1 cellular context compared by ENCODE assay signal in the genomic region with DNA sequence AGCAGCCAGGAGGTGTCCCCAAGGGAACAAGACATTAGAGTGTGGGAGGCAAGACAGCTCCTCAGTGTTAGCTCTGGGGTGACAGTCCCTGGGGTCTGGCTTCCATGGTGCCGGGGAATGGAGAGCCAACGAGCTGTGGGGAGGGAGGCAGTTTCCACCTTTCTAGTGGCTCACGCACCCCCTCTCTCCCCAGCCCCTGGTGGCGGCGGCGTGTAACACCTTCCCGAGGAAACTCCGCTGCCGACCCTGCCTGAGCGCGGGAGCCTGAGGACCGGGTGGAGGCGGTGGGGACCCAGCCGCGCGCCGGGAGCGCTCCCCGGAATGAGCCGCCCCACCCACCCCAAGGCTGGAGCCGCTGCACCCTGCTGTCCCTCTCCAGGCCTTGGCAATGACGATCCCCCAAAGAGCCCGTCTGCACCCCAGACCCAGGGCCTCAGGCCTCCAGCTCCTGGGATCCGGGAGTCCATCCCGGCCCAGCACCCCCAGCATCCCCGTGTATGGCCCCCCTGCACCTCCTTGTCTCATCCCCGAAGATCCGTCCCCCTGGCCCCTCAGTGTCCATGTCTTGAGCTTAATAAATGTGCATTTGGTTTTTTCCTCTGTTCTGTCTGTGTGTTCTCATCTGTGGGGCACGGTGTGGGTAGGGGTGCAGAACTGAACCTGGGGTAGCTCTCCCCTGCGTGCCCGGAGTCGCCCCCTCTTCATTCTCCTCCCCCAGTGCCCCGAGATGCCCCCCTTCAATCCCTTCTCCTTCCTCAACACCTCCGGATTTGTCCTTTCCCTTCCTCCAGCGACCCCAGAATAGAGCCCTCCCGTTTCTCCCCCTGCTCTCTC.
TF ChIP-seq lines count a peak whose summit lies in the region.

No MANE protein-coding gene starts in this region.

TF ChIP-seq in K562, 482 proteins besides CTCF, POLR2A, EP300 and RAD21 (continues in another document):
- no peak for TF ChIP-seq TEAD4 (IDR thresholded peaks at IDR 0.05; ENCODE audit: low read length)
- TF ChIP-seq TEAD4 (CRISPR knock-in tag; IDR thresholded peaks at IDR 0.05; ENCODE audit: borderline replicate concordance): no peak
- peak; percentile 23; the same call in 1 of the 2 replicates for TF ChIP-seq XRCC5 (IDR thresholded peaks at IDR 0.05; ENCODE audit: low read depth, low read length)
- TF ChIP-seq CHCHD3 (CRISPR knock-in tag; IDR thresholded peaks at IDR 0.05): no peak
- TF ChIP-seq, protein P1, sequence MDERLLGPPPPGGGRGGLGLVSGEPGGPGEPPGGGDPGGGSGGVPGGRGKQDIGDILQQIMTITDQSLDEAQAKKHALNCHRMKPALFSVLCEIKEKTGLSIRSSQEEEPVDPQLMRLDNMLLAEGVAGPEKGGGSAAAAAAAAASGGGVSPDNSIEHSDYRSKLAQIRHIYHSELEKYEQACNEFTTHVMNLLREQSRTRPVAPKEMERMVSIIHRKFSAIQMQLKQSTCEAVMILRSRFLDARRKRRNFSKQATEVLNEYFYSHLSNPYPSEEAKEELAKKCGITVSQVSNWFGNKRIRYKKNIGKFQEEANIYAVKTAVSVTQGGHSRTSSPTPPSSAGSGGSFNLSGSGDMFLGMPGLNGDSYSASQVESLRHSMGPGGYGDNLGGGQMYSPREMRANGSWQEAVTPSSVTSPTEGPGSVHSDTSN (CRISPR knock-in tag; IDR thresholded peaks at IDR 0.05; ENCODE audit: low read depth): no peak
- TF ChIP-seq, protein P1 (tag; conservative IDR thresholded peaks at IDR 0.05; ENCODE audit: low read depth): no peak
- TF ChIP-seq CHD4 (IDR thresholded peaks at IDR 0.05; ENCODE audit: insufficient read depth, insufficient replicate concordance, low read depth, low read length, poor library complexity, severe bottlenecking): no peak
- TF ChIP-seq RCOR1 (IDR thresholded peaks at IDR 0.05; ENCODE audit: borderline replicate concordance in 1 of 2, low read depth in 2 of 2, low read length in 2 of 2): 0 out of 4 replicates have a peak, but pooled peaks of 1 of the 2 experiments have one; percentile 6
- TF ChIP-seq, protein P2, sequence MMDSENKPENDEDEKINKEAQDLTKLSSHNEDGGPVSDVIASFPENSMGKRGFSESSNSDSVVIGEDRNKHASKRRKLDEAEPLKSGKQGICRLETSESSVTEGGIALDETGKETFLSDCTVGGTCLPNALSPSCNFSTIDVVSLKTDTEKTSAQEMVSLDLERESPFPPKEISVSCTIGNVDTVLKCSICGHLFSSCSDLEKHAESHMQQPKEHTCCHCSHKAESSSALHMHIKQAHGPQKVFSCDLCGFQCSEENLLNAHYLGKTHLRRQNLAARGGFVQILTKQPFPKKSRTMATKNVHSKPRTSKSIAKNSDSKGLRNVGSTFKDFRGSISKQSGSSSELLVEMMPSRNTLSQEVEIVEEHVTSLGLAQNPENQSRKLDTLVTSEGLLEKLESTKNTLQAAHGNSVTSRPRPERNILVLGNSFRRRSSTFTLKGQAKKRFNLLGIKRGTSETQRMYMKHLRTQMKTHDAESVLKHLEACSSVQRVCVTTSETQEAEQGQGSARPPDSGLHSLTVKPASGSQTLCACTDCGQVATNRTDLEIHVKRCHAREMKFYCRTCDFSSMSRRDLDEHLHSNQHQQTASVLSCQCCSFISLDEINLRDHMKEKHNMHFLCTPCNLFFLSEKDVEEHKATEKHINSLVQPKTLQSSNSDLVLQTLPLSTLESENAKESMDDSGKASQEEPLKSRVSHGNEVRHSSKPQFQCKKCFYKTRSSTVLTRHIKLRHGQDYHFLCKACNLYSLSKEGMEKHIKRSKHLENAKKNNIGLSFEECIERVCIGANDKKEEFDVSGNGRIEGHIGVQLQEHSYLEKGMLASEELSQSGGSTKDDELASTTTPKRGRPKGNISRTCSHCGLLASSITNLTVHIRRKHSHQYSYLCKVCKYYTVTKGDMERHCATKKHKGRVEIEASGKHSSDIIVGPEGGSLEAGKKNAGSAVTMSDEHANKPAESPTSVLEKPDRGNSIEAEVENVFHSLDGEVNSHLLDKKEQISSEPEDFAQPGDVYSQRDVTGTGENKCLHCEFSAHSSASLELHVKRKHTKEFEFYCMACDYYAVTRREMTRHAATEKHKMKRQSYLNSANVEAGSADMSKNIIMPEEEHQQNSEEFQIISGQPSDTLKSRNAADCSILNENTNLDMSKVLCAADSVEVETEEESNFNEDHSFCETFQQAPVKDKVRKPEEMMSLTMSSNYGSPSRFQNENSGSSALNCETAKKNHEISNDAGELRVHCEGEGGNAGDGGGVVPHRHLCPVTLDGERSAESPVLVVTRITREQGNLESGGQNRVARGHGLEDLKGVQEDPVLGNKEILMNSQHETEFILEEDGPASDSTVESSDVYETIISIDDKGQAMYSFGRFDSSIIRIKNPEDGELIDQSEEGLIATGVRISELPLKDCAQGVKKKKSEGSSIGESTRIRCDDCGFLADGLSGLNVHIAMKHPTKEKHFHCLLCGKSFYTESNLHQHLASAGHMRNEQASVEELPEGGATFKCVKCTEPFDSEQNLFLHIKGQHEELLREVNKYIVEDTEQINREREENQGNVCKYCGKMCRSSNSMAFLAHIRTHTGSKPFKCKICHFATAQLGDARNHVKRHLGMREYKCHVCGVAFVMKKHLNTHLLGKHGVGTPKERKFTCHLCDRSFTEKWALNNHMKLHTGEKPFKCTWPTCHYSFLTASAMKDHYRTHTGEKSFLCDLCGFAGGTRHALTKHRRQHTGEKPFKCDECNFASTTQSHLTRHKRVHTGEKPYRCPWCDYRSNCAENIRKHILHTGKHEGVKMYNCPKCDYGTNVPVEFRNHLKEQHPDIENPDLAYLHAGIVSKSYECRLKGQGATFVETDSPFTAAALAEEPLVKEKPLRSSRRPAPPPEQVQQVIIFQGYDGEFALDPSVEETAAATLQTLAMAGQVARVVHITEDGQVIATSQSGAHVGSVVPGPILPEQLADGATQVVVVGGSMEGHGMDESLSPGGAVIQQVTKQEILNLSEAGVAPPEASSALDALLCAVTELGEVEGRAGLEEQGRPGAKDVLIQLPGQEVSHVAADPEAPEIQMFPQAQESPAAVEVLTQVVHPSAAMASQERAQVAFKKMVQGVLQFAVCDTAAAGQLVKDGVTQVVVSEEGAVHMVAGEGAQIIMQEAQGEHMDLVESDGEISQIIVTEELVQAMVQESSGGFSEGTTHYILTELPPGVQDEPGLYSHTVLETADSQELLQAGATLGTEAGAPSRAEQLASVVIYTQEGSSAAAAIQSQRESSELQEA (IDR thresholded peaks at IDR 0.05; ENCODE audit: low read depth): 0 out of 2 replicates have a peak, but pooled peaks have one; percentile 16
- 0 out of 2 replicates have a peak, but pooled peaks have one; percentile 35 for TF ChIP-seq CTBP1 (IDR thresholded peaks at IDR 0.05; ENCODE audit: borderline replicate concordance)
- TF ChIP-seq, protein P3, sequence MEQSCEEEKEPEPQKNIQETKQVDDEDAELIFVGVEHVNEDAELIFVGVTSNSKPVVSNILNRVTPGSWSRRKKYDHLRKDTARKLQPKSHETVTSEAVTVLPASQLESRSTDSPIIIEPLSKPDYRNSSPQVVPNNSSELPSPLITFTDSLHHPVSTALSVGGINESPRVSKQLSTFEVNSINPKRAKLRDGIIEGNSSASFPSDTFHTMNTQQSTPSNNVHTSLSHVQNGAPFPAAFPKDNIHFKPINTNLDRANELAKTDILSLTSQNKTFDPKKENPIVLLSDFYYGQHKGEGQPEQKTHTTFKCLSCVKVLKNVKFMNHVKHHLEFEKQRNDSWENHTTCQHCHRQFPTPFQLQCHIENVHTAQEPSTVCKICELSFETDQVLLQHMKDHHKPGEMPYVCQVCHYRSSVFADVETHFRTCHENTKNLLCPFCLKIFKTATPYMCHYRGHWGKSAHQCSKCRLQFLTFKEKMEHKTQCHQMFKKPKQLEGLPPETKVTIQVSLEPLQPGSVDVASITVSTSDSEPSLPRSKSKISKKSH (CRISPR knock-in tag; IDR thresholded peaks at IDR 0.05): no peak
- TF ChIP-seq MAZ (CRISPR knock-in tag; conservative IDR thresholded peaks at IDR 0.05 in 1 of 2, IDR thresholded peaks at IDR 0.05 in 1 of 2): peak; percentile 58 to 83; a peak in 3 of 4 replicates
- TF ChIP-seq, protein P4, sequence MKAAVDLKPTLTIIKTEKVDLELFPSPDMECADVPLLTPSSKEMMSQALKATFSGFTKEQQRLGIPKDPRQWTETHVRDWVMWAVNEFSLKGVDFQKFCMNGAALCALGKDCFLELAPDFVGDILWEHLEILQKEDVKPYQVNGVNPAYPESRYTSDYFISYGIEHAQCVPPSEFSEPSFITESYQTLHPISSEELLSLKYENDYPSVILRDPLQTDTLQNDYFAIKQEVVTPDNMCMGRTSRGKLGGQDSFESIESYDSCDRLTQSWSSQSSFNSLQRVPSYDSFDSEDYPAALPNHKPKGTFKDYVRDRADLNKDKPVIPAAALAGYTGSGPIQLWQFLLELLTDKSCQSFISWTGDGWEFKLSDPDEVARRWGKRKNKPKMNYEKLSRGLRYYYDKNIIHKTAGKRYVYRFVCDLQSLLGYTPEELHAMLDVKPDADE (conservative IDR thresholded peaks at IDR 0.05; ENCODE audit: control insufficient read depth, low read depth, low read length): no peak
- TF ChIP-seq PTTG1 (tag; IDR thresholded peaks at IDR 0.05; ENCODE audit: low read depth): no peak
- TF ChIP-seq MYBL2 (IDR thresholded peaks at IDR 0.05; ENCODE audit: low read depth): no peak
- no peak for TF ChIP-seq MYBL2 (CRISPR knock-in tag; IDR thresholded peaks at IDR 0.05; ENCODE audit: borderline replicate concordance)
- TF ChIP-seq, protein P5, sequence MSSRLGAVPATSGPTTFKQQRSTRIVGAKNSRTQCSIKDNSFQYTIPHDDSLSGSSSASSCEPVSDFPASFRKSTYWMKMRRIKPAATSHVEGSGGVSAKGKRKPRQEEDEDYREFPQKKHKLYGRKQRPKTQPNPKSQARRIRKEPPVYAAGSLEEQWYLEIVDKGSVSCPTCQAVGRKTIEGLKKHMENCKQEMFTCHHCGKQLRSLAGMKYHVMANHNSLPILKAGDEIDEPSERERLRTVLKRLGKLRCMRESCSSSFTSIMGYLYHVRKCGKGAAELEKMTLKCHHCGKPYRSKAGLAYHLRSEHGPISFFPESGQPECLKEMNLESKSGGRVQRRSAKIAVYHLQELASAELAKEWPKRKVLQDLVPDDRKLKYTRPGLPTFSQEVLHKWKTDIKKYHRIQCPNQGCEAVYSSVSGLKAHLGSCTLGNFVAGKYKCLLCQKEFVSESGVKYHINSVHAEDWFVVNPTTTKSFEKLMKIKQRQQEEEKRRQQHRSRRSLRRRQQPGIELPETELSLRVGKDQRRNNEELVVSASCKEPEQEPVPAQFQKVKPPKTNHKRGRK (tag; IDR thresholded peaks at IDR 0.05): no peak
- peak; percentile 27 for TF ChIP-seq SAP30 (IDR thresholded peaks at IDR 0.05; ENCODE audit: borderline replicate concordance, insufficient read depth, low read depth, low read length, poor library complexity, severe bottlenecking)
- no peak for TF ChIP-seq DNMT1 (IDR thresholded peaks at IDR 0.05)
- TF ChIP-seq, protein P6, sequence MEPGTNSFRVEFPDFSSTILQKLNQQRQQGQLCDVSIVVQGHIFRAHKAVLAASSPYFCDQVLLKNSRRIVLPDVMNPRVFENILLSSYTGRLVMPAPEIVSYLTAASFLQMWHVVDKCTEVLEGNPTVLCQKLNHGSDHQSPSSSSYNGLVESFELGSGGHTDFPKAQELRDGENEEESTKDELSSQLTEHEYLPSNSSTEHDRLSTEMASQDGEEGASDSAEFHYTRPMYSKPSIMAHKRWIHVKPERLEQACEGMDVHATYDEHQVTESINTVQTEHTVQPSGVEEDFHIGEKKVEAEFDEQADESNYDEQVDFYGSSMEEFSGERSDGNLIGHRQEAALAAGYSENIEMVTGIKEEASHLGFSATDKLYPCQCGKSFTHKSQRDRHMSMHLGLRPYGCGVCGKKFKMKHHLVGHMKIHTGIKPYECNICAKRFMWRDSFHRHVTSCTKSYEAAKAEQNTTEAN (CRISPR knock-in tag; IDR thresholded peaks at IDR 0.05): no peak
- 0 out of 4 replicates have a peak, but pooled peaks of 1 of the 2 experiments have one; percentile 39 for TF ChIP-seq SRF (CRISPR knock-in tag; IDR thresholded peaks at IDR 0.05)
- TF ChIP-seq, protein P7, sequence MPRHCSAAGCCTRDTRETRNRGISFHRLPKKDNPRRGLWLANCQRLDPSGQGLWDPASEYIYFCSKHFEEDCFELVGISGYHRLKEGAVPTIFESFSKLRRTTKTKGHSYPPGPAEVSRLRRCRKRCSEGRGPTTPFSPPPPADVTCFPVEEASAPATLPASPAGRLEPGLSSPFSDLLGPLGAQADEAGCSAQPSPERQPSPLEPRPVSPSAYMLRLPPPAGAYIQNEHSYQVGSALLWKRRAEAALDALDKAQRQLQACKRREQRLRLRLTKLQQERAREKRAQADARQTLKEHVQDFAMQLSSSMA (CRISPR knock-in tag; IDR thresholded peaks at IDR 0.05): no peak
- peak; percentile 37 to 50 for TF ChIP-seq NRF1 (conservative IDR thresholded peaks at IDR 0.05 in 1 of 2, IDR thresholded peaks at IDR 0.05 in 1 of 2)
- no peak for TF ChIP-seq HNRNPL (IDR thresholded peaks at IDR 0.05; ENCODE audit: low read depth, low read length)
- no peak for TF ChIP-seq MTA3 (IDR thresholded peaks at IDR 0.05; ENCODE audit: borderline replicate concordance)
- no peak for TF ChIP-seq BHLHE40 (IDR thresholded peaks at IDR 0.05; ENCODE audit: low read length)
- no peak for TF ChIP-seq MTA2 (IDR thresholded peaks at IDR 0.05; ENCODE audit: low read depth)
- TF ChIP-seq CXXC5 (CRISPR knock-in tag; IDR thresholded peaks at IDR 0.05): peak; percentile 48; the same call in 1 of the 2 replicates
- peak; percentile 89; the same call in 1 of the 2 replicates for TF ChIP-seq ZBTB7A (IDR thresholded peaks at IDR 0.05; ENCODE audit: borderline replicate concordance, control insufficient read depth, low read depth, low read length)
- TF ChIP-seq YY1 (IDR thresholded peaks at IDR 0.05; ENCODE audit: borderline replicate concordance in 1 of 3, control insufficient read depth in 1 of 3, extremely low read depth in 1 of 3, insufficient read depth in 3 of 3, insufficient read length in 1 of 3, insufficient replicate concordance in 2 of 3, low read depth in 1 of 3, low read length in 2 of 3): peak in 1 of 3 experiments; percentile 40
- no peak for TF ChIP-seq POLR2B (IDR thresholded peaks at IDR 0.05; ENCODE audit: low read depth, partially characterized antibody)
- no peak for TF ChIP-seq ILK (tag; IDR thresholded peaks at IDR 0.05; ENCODE audit: borderline replicate concordance, low read depth)
- no peak for TF ChIP-seq BMI1 (IDR thresholded peaks at IDR 0.05; ENCODE audit: low read length)
- no peak; the same call in 1 of the 2 replicates for TF ChIP-seq MBD2 (IDR thresholded peaks at IDR 0.05; ENCODE audit: borderline replicate concordance, low read depth)
- no peak for TF ChIP-seq ZNF224 (CRISPR knock-in tag; IDR thresholded peaks at IDR 0.05)
- TF ChIP-seq, protein P8, sequence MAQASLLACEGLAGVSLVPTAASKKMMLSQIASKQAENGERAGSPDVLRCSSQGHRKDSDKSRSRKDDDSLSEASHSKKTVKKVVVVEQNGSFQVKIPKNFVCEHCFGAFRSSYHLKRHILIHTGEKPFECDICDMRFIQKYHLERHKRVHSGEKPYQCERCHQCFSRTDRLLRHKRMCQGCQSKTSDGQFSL (CRISPR knock-in tag; IDR thresholded peaks at IDR 0.05): peak; percentile 98
- TF ChIP-seq, protein P8 (tag; IDR thresholded peaks at IDR 0.05): peak in 1 of 2 experiments; percentile 94; a peak in 2 of 4 replicates
- no peak for TF ChIP-seq MAFF (IDR thresholded peaks at IDR 0.05; ENCODE audit: low read length)
